Comparison of ENCODE assay signal across 9 cellular contexts in the genomic region with DNA sequence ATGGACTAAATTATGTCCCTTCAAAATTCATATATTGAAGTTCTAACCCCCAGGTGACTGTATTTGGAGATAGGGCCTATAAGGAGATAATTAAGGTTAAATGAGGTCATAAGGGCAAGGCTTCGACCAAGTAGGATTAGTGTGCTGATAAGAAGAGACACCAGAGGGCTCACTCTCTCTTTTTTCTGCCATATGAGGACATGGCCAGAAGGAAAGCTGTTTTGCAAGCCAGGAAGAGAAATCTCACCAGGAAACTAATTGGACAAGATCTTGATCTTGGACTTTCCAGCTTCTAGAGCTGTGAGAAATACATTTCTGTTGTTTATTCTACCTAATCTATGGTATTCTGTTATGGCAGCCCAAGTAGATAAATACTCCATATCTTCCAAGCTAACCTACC.
A peak's percentile ranks its signal among the peaks of the same experiment; 100 is the strongest.
DNase-seq lines count a peak whose midpoint lies in the region; ATAC-seq and TF ChIP-seq lines count a peak whose summit lies in the region.
"Had no signal": no experiment of that assay in that cellular context is flagged by ENCODE, and none has a peak within 500 bp of the region (broad histone marks: within the 10 kb centered on the region; RNA-seq: fewer than 3 reads in every experiment).

No MANE protein-coding gene starts in this region.

- no peaks in the 10 kb centered on the region for H3K36me3 Mint-ChIP-seq in activated T-helper 2 cell treated with anti-CD3 and anti-CD28 coated beads, Interferon-gamma antibody, Interleukin-2, Interleukin-4, amounts not matched to agents 10 μg/mL and 5 μg/mL and 100 μg/mL, durations not matched to agents 14 hours and 24 hours and 36 hours (ENCODE audit: low read depth)

- peak; percentile 56 for TF ChIP-seq CTCF in LNCAP (IDR thresholded peaks at IDR 0.05)

- H3K9me3 Mint-ChIP-seq in activated T-helper 2 cell treated with anti-CD3 and anti-CD28 coated beads, Interferon-gamma antibody, Interleukin-2, Interleukin-4, amounts not matched to agents 10 μg/mL and 5 μg/mL and 100 μg/mL, durations not matched to agents 14 hours and 24 hours and 36 hours = no peaks in the 10 kb centered on the region

- no peaks in the 10 kb centered on the region for H3K27me3 Mint-ChIP-seq in activated T-helper 2 cell treated with anti-CD3 and anti-CD28 coated beads, Interferon-gamma antibody, Interleukin-2, Interleukin-4, amounts not matched to agents 10 μg/mL and 5 μg/mL and 100 μg/mL, durations not matched to agents 14 hours and 24 hours and 36 hours (ENCODE audit: low read depth)

- no peak overlapping the region for H3K27ac Mint-ChIP-seq in activated T-helper 2 cell treated with anti-CD3 and anti-CD28 coated beads, Interferon-gamma antibody, Interleukin-2, Interleukin-4, amounts not matched to agents 10 μg/mL and 5 μg/mL and 100 μg/mL, durations not matched to agents 14 hours and 24 hours and 36 hours

- intact Hi-C loops in activated T-helper 2 cell treated with anti-CD3 and anti-CD28 coated beads, Interferon-gamma antibody, Interleukin-2, Interleukin-4, amounts not matched to agents 10 μg/mL and 5 μg/mL and 100 μg/mL, durations not matched to agents 14 hours and 24 hours and 36 hours (cut with micrococcal nuclease) = no loop called here

- H3K4me3 Mint-ChIP-seq in activated T-helper 2 cell treated with anti-CD3 and anti-CD28 coated beads, Interferon-gamma antibody, Interleukin-2, Interleukin-4, amounts not matched to agents 10 μg/mL and 5 μg/mL and 100 μg/mL, durations not matched to agents 14 hours and 24 hours and 36 hours (ENCODE audit: low read depth) = no peak overlapping the region

- ATAC-seq in GM21786 (IDR thresholded peaks at IDR 0.05; ENCODE audit: unreplicated experiment) = no peak

- DNase-seq in EL (peak; percentile 35), SW480 (ENCODE audit: low spot score) (peak; percentile 13), medulla oblongata (ENCODE audit: extremely low spot score) (peak; percentile 21), GM19238 (ENCODE audit: insufficient read length, low spot score) (no peak), T1000 (lab: John Stamatoyannopoulos, UW) (no peak)
- no peak for DNase-seq in activated T-helper 2 cell treated with anti-CD3 and anti-CD28 coated beads, Interferon-gamma antibody, Interleukin-2, Interleukin-4, amounts not matched to agents 10 μg/mL and 5 μg/mL and 100 μg/mL, durations not matched to agents 14 hours and 24 hours and 36 hours (ENCODE audit: low spot score)
- DNase-seq: midbrain had no signal

- H3K4me1 Mint-ChIP-seq in activated T-helper 2 cell treated with anti-CD3 and anti-CD28 coated beads, Interferon-gamma antibody, Interleukin-2, Interleukin-4, amounts not matched to agents 10 μg/mL and 5 μg/mL and 100 μg/mL, durations not matched to agents 14 hours and 24 hours and 36 hours (ENCODE audit: low read depth) = no peaks in the 10 kb centered on the region

Comparison
In these comparisons a context has a peak if more than half of its experiments do, and no peak if none do; other contexts are left out.
1. DNase-seq: peak in EL (single experiment), SW480 (single experiment) and medulla oblongata (single experiment); none in activated T-helper 2 cell treated with anti-CD3 and anti-CD28 coated beads, Interferon-gamma antibody, Interleukin-2, Interleukin-4, amounts not matched to agents 10 μg/mL and 5 μg/mL and 100 μg/mL, durations not matched to agents 14 hours and 24 hours and 36 hours (single experiment), GM19238 (single experiment) and T1000 (single experiment).